18 cellular contexts compared by ENCODE assay signal in the genomic region with DNA sequence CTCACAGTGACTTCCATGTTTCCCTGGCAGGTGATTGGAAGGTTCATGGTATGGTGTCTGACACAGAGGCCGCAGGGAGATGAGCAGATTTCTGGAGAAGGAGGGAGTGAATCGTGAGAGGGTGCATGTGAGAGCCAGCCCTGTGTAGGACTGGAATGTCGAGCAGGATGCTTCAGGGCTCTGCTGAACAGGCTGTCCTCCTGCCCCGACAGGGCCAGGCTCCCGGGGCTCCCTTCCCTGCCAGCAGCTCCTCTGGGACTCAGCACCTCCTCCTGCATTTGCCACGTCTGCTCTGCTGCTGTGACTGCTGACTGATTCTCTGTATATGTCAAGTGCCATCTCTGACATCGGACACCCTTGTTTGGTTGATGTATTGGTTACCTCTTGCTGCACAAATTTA. TPM values are rescaled to one million over a fixed set of nuclear protein-coding genes. Genes with fewer than 3 reads are reported as not detected.
"Had no signal": no experiment of that assay in that cellular context is flagged by ENCODE, and none has a peak within 500 bp of the region (broad histone marks: within the 10 kb centered on the region; RNA-seq: fewer than 3 reads in every experiment).

No MANE protein-coding gene starts in this region.

- H3K9me3 ChIP-seq: esophagus muscularis mucosa, heart right ventricle, neutrophil, spleen, thyroid gland had no signal

- ATAC-seq: activated CD4-positive, CD25-positive, alpha-beta regulatory T cell treated with anti-CD3 and anti-CD28 coated beads, Interleukin-2, amount 50 U/mL, for 24 hours; heart right ventricle; naive thymus-derived CD8-positive, alpha-beta T cell had no signal

- H3K9me3 Mint-ChIP-seq: activated naive CD8-positive, alpha-beta T cell treated with anti-CD3 and anti-CD28 coated beads for 36 hours; activated T-helper 1 cell treated with anti-CD3 and anti-CD28 coated beads, Interleukin-12 subunit alpha, Interleukin-12 subunit beta, Interleukin-2, Interleukin-4 antibody, amounts not matched to agents 30 ng/mL and 10 ng/mL and 1 ng/mL, durations not matched to agents 14 hours and 24 hours and 36 hours; naive thymus-derived CD8-positive, alpha-beta T cell had no signal

- H3K36me3 ChIP-seq: thyroid gland had no signal

- H3K27ac Mint-ChIP-seq: activated naive CD8-positive, alpha-beta T cell treated with anti-CD3 and anti-CD28 coated beads for 36 hours; activated T-helper 1 cell treated with anti-CD3 and anti-CD28 coated beads, Interleukin-12 subunit alpha, Interleukin-12 subunit beta, Interleukin-2, Interleukin-4 antibody, amounts not matched to agents 30 ng/mL and 10 ng/mL and 1 ng/mL, durations not matched to agents 14 hours and 24 hours and 36 hours; naive thymus-derived CD8-positive, alpha-beta T cell had no signal

- H3K27ac ChIP-seq: esophagus muscularis mucosa, heart right ventricle, neutrophil, spleen, thyroid gland had no signal

- H3K4me3 Mint-ChIP-seq: activated naive CD8-positive, alpha-beta T cell treated with anti-CD3 and anti-CD28 coated beads for 36 hours; activated T-helper 1 cell treated with anti-CD3 and anti-CD28 coated beads, Interleukin-12 subunit alpha, Interleukin-12 subunit beta, Interleukin-2, Interleukin-4 antibody, amounts not matched to agents 30 ng/mL and 10 ng/mL and 1 ng/mL, durations not matched to agents 14 hours and 24 hours and 36 hours; naive thymus-derived CD8-positive, alpha-beta T cell had no signal

- H3K36me3 Mint-ChIP-seq: activated naive CD8-positive, alpha-beta T cell treated with anti-CD3 and anti-CD28 coated beads for 36 hours had no signal

- H3K4me3 ChIP-seq: esophagus muscularis mucosa, heart right ventricle, spleen, thyroid gland had no signal

- DNase-seq: activated naive CD4-positive, alpha-beta T cell; activated naive CD8-positive, alpha-beta T cell treated with anti-CD3 and anti-CD28 coated beads for 36 hours; amniotic stem cell; dermis blood vessel endothelial cell; effector memory CD4-positive, alpha-beta T cell; heart right ventricle; mesendoderm; naive thymus-derived CD8-positive, alpha-beta T cell; retina; stimulated activated naive CD4-positive, alpha-beta T cell treated with Interleukin-2 at 50 U/mL for 16 hours; thyroid gland had no signal

- H3K27me3 ChIP-seq: esophagus muscularis mucosa, heart right ventricle, neutrophil, spleen, thyroid gland had no signal

RNA-seq across cellular contexts. Expression of a gene that starts 38.5 kb away (rescaled TPM):
- total RNA-seq: activated CD8-positive, alpha-beta memory T cell treated with anti-CD3 and anti-CD28 coated beads for 36 hours; activated naive CD8-positive, alpha-beta T cell treated with anti-CD3 and anti-CD28 coated beads for 36 hours; activated T-helper 1 cell treated with anti-CD3 and anti-CD28 coated beads, Interleukin-12 subunit alpha, Interleukin-12 subunit beta, Interleukin-2, Interleukin-4 antibody, amounts not matched to agents 30 ng/mL and 10 ng/mL and 1 ng/mL, durations not matched to agents 14 hours and 24 hours and 36 hours; naive thymus-derived CD8-positive, alpha-beta T cell; T-helper 1 cell treated with Interleukin-12 subunit alpha and Interleukin-12 subunit beta and Interleukin-4 antibody, amounts not matched to agents 30 ng/mL and 1 ng/mL, for 36 hours had no signal
